23 cellular contexts compared by ENCODE assay signal in the genomic region with DNA sequence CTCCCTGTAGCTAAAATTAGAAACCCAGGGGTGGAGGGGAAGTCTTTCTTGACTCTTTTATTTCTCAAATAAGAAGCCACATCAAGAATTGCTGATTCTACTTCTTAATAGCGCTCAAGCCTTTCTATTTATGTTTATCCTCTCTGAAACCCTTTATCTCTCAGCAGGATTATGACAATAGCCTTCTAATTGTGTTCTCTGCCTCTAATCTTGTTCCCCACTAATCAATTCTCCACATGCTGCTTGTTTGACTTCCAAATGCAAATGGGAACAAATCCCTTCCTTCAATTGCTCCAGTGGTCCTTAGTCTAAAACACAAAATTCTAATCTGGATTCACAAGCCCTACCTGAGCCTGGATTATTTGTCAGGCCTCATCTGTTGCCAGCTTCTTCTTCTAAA. TPM values are rescaled to one million over a fixed set of nuclear protein-coding genes. Genes with fewer than 3 reads are reported as not detected.
DNase-seq lines count a peak whose midpoint lies in the region; ATAC-seq and TF ChIP-seq lines count a peak whose summit lies in the region.
"Had no signal": no experiment of that assay in that cellular context is flagged by ENCODE, and none has a peak within 500 bp of the region (broad histone marks: within the 10 kb centered on the region; RNA-seq: fewer than 3 reads in every experiment).

No MANE protein-coding gene starts in this region.

- no peak overlapping the region for H3K27ac Mint-ChIP-seq in activated naive CD4-positive, alpha-beta T cell treated with anti-CD3 and anti-CD28 coated beads, Interleukin-2, amount 50 U/mL, for 72 hours
- H3K27ac Mint-ChIP-seq: CD4-positive, alpha-beta memory T cell; H9 had no signal

- no peaks in the 10 kb centered on the region for H3F3A ChIP-seq in MM.1S (ENCODE audit: insufficient read depth, low read length)

- no peak overlapping the region for H2BK15ac ChIP-seq in mesendoderm (replicated peaks; ENCODE audit: low read depth)

- no peaks in the 10 kb centered on the region for H3K79me2 ChIP-seq in MM.1S (ENCODE audit: low read length)
- H3K79me2 ChIP-seq in mesendoderm (ENCODE audit: control insufficient read depth, insufficient read depth, low read length) = no peaks in the 10 kb centered on the region

- no CpG with 5 or more reads among the region's 1 CpG for WGBS in mesendoderm (ENCODE audit: extremely low coverage, insufficient coverage, low lambda C conversion rate)

- no peaks in the 10 kb centered on the region for H3K36me3 ChIP-seq in MM.1S (replicated peaks; ENCODE audit: insufficient read depth, low read length)
- no peaks in the 10 kb centered on the region for H3K36me3 ChIP-seq in mesendoderm (ENCODE audit: control insufficient read depth, insufficient read depth, low read length)
- H3K36me3 ChIP-seq in breast epithelium = no peaks in the 10 kb centered on the region
- H3K36me3 ChIP-seq: BE2C had no signal

- H3K23ac ChIP-seq in mesendoderm (ENCODE audit: low read length) = no peak overlapping the region

- no peak overlapping the region for H4K5ac ChIP-seq in mesendoderm (ENCODE audit: low read length)

- no peaks in the 10 kb centered on the region for H4K20me1 ChIP-seq in MM.1S (ENCODE audit: insufficient read depth, low read length)

- no peak overlapping the region for H4K8ac ChIP-seq in mesendoderm (ENCODE audit: low read depth, low read length)

- 0 out of 2 replicates have a peak overlapping the region, but pooled peaks have one; percentile 7 for H2AFZ ChIP-seq in MM.1S (ENCODE audit: low read length)
- H2AFZ ChIP-seq: GM23248 had no signal

- H3K27me3 ChIP-seq in MM.1S (replicated peaks; ENCODE audit: insufficient read depth, low read length) (no peaks in the 10 kb centered on the region), mesendoderm (ENCODE audit: insufficient read depth, low read length, poor library complexity) (no peaks in the 10 kb centered on the region), breast epithelium (no peaks in the 10 kb centered on the region)
- H3K27me3 ChIP-seq: BE2C had no signal

- intact Hi-C loops in breast epithelium (cut with DNase I; ENCODE audit: low total_unique reads) = no loop called here

- no peak overlapping the region for H2BK120ac ChIP-seq in mesendoderm (ENCODE audit: low read depth, low read length)

- no peak for ATAC-seq in activated naive CD4-positive, alpha-beta T cell treated with anti-CD3 and anti-CD28 coated beads, Interleukin-2, amount 50 U/mL, for 72 hours
- ATAC-seq: A549, GM12878, HCT116 had no signal

- peaks cover 5 to 10% of the 10 kb centered on the region in 2 donors for H3K9me3 Mint-ChIP-seq in activated naive CD4-positive, alpha-beta T cell treated with anti-CD3 and anti-CD28 coated beads, Interleukin-2, amount 50 U/mL, for 72 hours

- H3K9me3 ChIP-seq in MM.1S (replicated peaks; ENCODE audit: insufficient read depth, low read length) (no peaks in the 10 kb centered on the region), breast epithelium (peaks cover 4 to 7% of the 10 kb centered on the region in 2 donors)
- H3K9me3 ChIP-seq: A549, BE2C had no signal

- H3K36me3 Mint-ChIP-seq in activated naive CD4-positive, alpha-beta T cell treated with anti-CD3 and anti-CD28 coated beads, Interleukin-2, amount 50 U/mL, for 72 hours = peaks cover 8 to 11% of the 10 kb centered on the region in 2 donors
- H3K36me3 Mint-ChIP-seq: CD4-positive, alpha-beta memory T cell had no signal

- H3K4me2 ChIP-seq in MM.1S (ENCODE audit: low read depth, low read length) = no peak overlapping the region
- H3K4me2 ChIP-seq in mesendoderm (ENCODE audit: low read length) = no peak overlapping the region
- H3K4me2 ChIP-seq: A549 had no signal

- H3K9ac ChIP-seq in MM.1S (ENCODE audit: low read length) (no peak overlapping the region), mesendoderm (ENCODE audit: low read length) (no peak overlapping the region)
- H3K9ac ChIP-seq: GM23248 had no signal

- DNase-seq in D341Med (ENCODE audit: low spot score) = peak; percentile 23
- no peak for DNase-seq in MM.1S
- DNase-seq in mesendoderm = peak; percentile 86
- DNase-seq in activated naive CD4-positive, alpha-beta T cell treated with anti-CD3 and anti-CD28 coated beads, Interleukin-2, amount 50 U/mL, for 72 hours (ENCODE audit: low spot score in 2 of 2) = no peak
- no peak for DNase-seq in T-helper 1 cell
- no peak for DNase-seq in breast epithelium (ENCODE audit: low spot score in 2 of 2)
- DNase-seq: 8988T; ACHN; AML-193; BE2C; C1 segment of cervical spinal cord; Calu3; CD4-positive, alpha-beta memory T cell; COR-L47; DMS 273 treated with DMSO at 0.1 percent for 48 hours; DMS79; EL; GDM1; GM23248; H9 had no signal

- no peak for TF ChIP-seq POLR2A in breast epithelium (IDR thresholded peaks at IDR 0.05)

- H3K9me2 ChIP-seq in MM.1S (replicated peaks; ENCODE audit: insufficient read depth, low read length) = no peaks in the 10 kb centered on the region

- peaks cover 6% of the 10 kb centered on the region; the same call in 1 of the 2 replicates for H3K4me1 ChIP-seq in MM.1S (ENCODE audit: low read length)
- peaks cover 9% of the 10 kb centered on the region for H3K4me1 ChIP-seq in mesendoderm (ENCODE audit: control insufficient read depth, low read depth, low read length)
- H3K4me1 ChIP-seq in breast epithelium = no peaks in the 10 kb centered on the region
- H3K4me1 ChIP-seq: A549, BE2C had no signal

- peak overlapping the region; percentile 53 for H2BK5ac ChIP-seq in mesendoderm (ENCODE audit: low read length)

- H3K79me1 ChIP-seq in mesendoderm (ENCODE audit: low read length) = no peaks in the 10 kb centered on the region

- no peak overlapping the region for H3K4ac ChIP-seq in mesendoderm (ENCODE audit: low read depth, low read length)

- TF ChIP-seq CTCF in MM.1S (IDR thresholded peaks at IDR 0.05; ENCODE audit: low read length) (no peak), breast epithelium (IDR thresholded peaks at IDR 0.05) (no peak)

- H2AK5ac ChIP-seq in mesendoderm (ENCODE audit: low read length) = no peak overlapping the region

- H3K27ac ChIP-seq in MM.1S (ENCODE audit: low read length) = no peak overlapping the region
- H3K27ac ChIP-seq in mesendoderm (ENCODE audit: low read depth, low read length) = no peak overlapping the region
- H3K27ac ChIP-seq in breast epithelium = no peak overlapping the region
- H3K27ac ChIP-seq: A549, GM23248 had no signal

- no peak overlapping the region for H3K4me3 ChIP-seq in MM.1S (ENCODE audit: low read length)
- H3K4me3 ChIP-seq in mesendoderm (ENCODE audit: low read length) = no peak overlapping the region
- no peak overlapping the region for H3K4me3 ChIP-seq in breast epithelium
- H3K4me3 ChIP-seq: A549, GM12878, GM23248 had no signal

- H3K18ac ChIP-seq in mesendoderm (ENCODE audit: low read length) = peak overlapping the region; percentile 28

- H3K56ac ChIP-seq in mesendoderm (ENCODE audit: low read length) = peak overlapping the region; percentile 65

RNA-seq across cellular contexts. Expression of a gene that starts 43.7 kb away (rescaled TPM):
- 2.1 TPM for polyA plus RNA-seq in mesendoderm (2013, experiment 1 of 2)
- polyA plus RNA-seq in mesendoderm (2013, experiment 2 of 2) = 2.0 TPM
- total RNA-seq in activated naive CD4-positive, alpha-beta T cell treated with anti-CD3 and anti-CD28 coated beads, Interleukin-2, amount 50 U/mL, for 72 hours = 1 to 10 TPM; 2.6 to 2.7 TPM
- 1 to 10 TPM in 2 of 3 donors, under 1 TPM in 1; 0.44 to 3.3 (median 2.4) TPM for total RNA-seq in breast epithelium

Comparison
In these comparisons a context has a peak if more than half of its experiments do, and no peak if none do; other contexts are left out.
1. DNase-seq: peak in D341Med (single experiment) and mesendoderm (single experiment); none in MM.1S (single experiment), activated naive CD4-positive, alpha-beta T cell treated with anti-CD3 and anti-CD28 coated beads, Interleukin-2, amount 50 U/mL, for 72 hours (0 of 2), T-helper 1 cell (0 of 5) and breast epithelium (0 of 2).